1 cellular context compared by ENCODE assay signal in the genomic region with DNA sequence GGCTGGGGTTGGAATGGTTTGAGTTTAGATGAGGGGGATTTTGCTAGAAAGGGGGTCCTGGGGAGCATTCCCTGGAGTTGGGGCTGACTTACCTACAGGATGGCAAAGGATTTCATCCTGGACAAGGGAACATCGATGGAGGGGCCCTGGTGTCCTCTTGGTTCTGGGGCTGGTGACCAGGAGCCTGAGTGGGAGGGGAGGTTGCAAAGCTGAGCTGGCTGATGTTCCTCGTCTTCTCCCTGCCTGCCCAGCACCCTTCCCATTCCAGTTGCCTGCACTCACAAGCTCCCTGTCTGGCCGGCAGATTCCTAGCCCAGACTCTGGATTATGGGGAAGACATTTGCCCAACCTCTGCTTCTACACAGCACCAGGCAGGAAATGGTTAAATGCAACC.
TF ChIP-seq lines count a peak whose summit lies in the region.

No MANE protein-coding gene starts in this region.

TF ChIP-seq in GM12878, 131 proteins besides CTCF, POLR2A, EP300 and RAD21:
- TF ChIP-seq TARDBP (IDR thresholded peaks at IDR 0.05; ENCODE audit: borderline replicate concordance), result no peak
- no peak for TF ChIP-seq BMI1 (IDR thresholded peaks at IDR 0.05; ENCODE audit: borderline replicate concordance)
- 0 out of 2 replicates have a peak, but pooled peaks have one; percentile 0 for TF ChIP-seq EED (IDR thresholded peaks at IDR 0.05; ENCODE audit: low read depth)
- TF ChIP-seq CREM (IDR thresholded peaks at IDR 0.05; ENCODE audit: low read depth), result no peak
- no peak for TF ChIP-seq JUND (IDR thresholded peaks at IDR 0.05; ENCODE audit: low read depth, low read length)
- TF ChIP-seq MAX (IDR thresholded peaks at IDR 0.05; ENCODE audit: low read depth, low read length), result no peak
- TF ChIP-seq MTA2 (IDR thresholded peaks at IDR 0.05; ENCODE audit: low read depth), result no peak
- TF ChIP-seq HCFC1 (IDR thresholded peaks at IDR 0.05; ENCODE audit: low read length), result no peak
- TF ChIP-seq MEF2A (IDR thresholded peaks at IDR 0.05; ENCODE audit: insufficient read depth, low read depth, low read length), result no peak
- no peak for TF ChIP-seq ZBED1 (IDR thresholded peaks at IDR 0.05; ENCODE audit: borderline replicate concordance)
- peak in 1 of 2 experiments; percentile 23; a peak in 1 of 4 replicates for TF ChIP-seq IKZF2 (IDR thresholded peaks at IDR 0.05)
